Comparison of ENCODE assay signal across 18 cellular contexts in the genomic region with DNA sequence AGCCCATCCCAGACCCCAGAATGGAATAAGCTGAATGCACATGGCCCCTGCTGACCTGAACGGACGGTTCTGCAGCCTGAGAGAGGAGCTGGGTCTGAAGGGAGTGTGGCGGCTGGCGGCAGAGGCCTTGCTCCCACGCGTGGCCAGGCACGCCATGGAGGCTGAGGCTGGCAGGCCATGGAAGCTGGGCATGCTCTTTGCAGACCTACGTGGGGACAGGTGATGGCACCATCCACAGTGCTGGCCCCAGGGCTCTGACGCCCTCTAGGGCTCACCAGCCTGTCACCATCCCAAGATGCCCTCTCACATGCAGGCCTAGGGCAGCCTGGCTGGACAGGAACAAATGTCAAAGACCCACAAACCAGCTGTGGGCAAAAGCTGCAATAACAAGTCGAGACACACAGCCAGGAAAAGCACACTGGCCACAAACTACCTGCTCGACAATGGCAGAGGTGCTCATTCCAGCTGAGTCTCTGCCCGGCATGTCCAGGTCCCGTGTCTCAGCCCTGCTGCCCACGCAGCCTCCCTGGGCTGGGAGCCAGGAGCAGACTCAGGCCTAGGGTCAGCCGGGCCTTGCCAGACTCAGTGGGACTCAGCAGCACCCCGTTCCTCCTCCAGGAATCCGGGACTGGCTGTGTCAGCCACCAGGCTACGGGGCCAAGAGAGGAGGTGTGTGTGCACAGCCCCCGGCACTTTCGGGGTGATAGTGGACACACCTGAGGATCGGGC. TPM values are rescaled to one million over a fixed set of nuclear protein-coding genes. Genes with fewer than 3 reads are reported as not detected.
DNase-seq lines count a peak whose midpoint lies in the region; ATAC-seq and TF ChIP-seq lines count a peak whose summit lies in the region.
"Had no signal": no experiment of that assay in that cellular context is flagged by ENCODE, and none has a peak within 500 bp of the region (broad histone marks: within the 10 kb centered on the region; RNA-seq: fewer than 3 reads in every experiment).

No MANE protein-coding gene starts in this region.

- intact Hi-C loops in left ventricle myocardium inferior (cut with micrococcal nuclease) = no loop called here
- intact Hi-C loops in sciatic nerve (cut with DNase I) = no loop called here

- H3K9me3 ChIP-seq in RWPE2 (ENCODE audit: severe bottlenecking) = no peaks in the 10 kb centered on the region
- H3K9me3 ChIP-seq in left ventricle myocardium inferior (replicated peaks) = no peaks in the 10 kb centered on the region
- H3K9me3 ChIP-seq: lower lobe of right lung, vagina had no signal

- TF ChIP-seq CTCF in RWPE2 (IDR thresholded peaks at IDR 0.05; ENCODE audit: poor library complexity, severe bottlenecking) = no peak
- peak; percentile 26 for TF ChIP-seq CTCF in left ventricle myocardium inferior (IDR thresholded peaks at IDR 0.05; ENCODE audit: borderline replicate concordance)

- H3K4me3 ChIP-seq in RWPE2 (ENCODE audit: severe bottlenecking) = no peak overlapping the region
- no peak overlapping the region for H3K4me3 ChIP-seq in left ventricle myocardium inferior
- H3K4me3 ChIP-seq: GM23248, lower lobe of right lung, vagina had no signal

- H3K27me3 ChIP-seq in RWPE2 (ENCODE audit: insufficient read depth, poor library complexity, severe bottlenecking) (no peaks in the 10 kb centered on the region), left ventricle myocardium inferior (ENCODE audit: low read depth) (no peaks in the 10 kb centered on the region)
- H3K27me3 ChIP-seq: vagina had no signal

- ATAC-seq in RWPE2 (ENCODE audit: low read depth) (peak; percentile 28; the same call in 1 of the 3 replicates), sciatic nerve (peak; percentile 29)
- ATAC-seq: lower lobe of right lung; naive thymus-derived CD8-positive, alpha-beta T cell had no signal

- DNase-seq in NCI-H748 (lab: John Stamatoyannopoulos, UW; ENCODE audit: unreplicated experiment) = peak; percentile 19
- DNase-seq in NCI-H748 treated with DMSO at 0.1 percent for 48 hours (lab: John Stamatoyannopoulos, UW) = no peak
- no peak for DNase-seq in RWPE2 (ENCODE audit: low spot score)
- no peak for DNase-seq in left ventricle myocardium inferior
- no peak for DNase-seq in sciatic nerve (ENCODE audit: low spot score)
- DNase-seq in NCI-H524 treated with DMSO at 0.1 percent for 48 hours (lab: John Stamatoyannopoulos, UW) = no peak
- no peak for DNase-seq in effector CD4-positive, alpha-beta T cell
- DNase-seq in NCI-H1048 (lab: John Stamatoyannopoulos, UW) = no peak
- DNase-seq: activated CD8-positive, alpha-beta memory T cell treated with anti-CD3 and anti-CD28 coated beads for 24 hours; caudate nucleus; CD4-positive, CD25-positive, alpha-beta regulatory T cell; EL; foreskin melanocyte; GM23248; lower lobe of right lung; MM.1S; naive thymus-derived CD8-positive, alpha-beta T cell had no signal

- peaks cover 6% of the 10 kb centered on the region; the same call in 1 of the 2 replicates for H3K36me3 ChIP-seq in RWPE2 (ENCODE audit: low read depth)
- peaks cover 21% of the 10 kb centered on the region for H3K36me3 ChIP-seq in left ventricle myocardium inferior
- H3K36me3 ChIP-seq: vagina had no signal

- no peaks in the 10 kb centered on the region for H3K4me1 ChIP-seq in RWPE2 (ENCODE audit: insufficient read depth, poor library complexity, severe bottlenecking)
- no peaks in the 10 kb centered on the region for H3K4me1 ChIP-seq in left ventricle myocardium inferior
- H3K4me1 ChIP-seq: lower lobe of right lung, vagina had no signal

- H3K27ac ChIP-seq in RWPE2 (ENCODE audit: poor library complexity, severe bottlenecking) (no peak overlapping the region), left ventricle myocardium inferior (replicated peaks) (no peak overlapping the region)
- H3K27ac ChIP-seq: GM23248, lower lobe of right lung, vagina had no signal

RNA-seq across cellular contexts. Expression of a gene that starts 19.7 kb away (rescaled TPM):
- total RNA-seq in left ventricle myocardium inferior (45.3 TPM), sciatic nerve (34.7 TPM)

RNA-seq across cellular contexts. Expression of a gene that starts 32.8 kb away (rescaled TPM):
- total RNA-seq in left ventricle myocardium inferior = 19.8 TPM
- total RNA-seq in sciatic nerve = 48.4 TPM

RNA-seq across cellular contexts. Expression of a gene that starts 46.6 kb away (rescaled TPM):
- total RNA-seq in left ventricle myocardium inferior (64.0 TPM), sciatic nerve (152 TPM)
